ENCODE assay signal across 8 cellular contexts in the genomic region with DNA sequence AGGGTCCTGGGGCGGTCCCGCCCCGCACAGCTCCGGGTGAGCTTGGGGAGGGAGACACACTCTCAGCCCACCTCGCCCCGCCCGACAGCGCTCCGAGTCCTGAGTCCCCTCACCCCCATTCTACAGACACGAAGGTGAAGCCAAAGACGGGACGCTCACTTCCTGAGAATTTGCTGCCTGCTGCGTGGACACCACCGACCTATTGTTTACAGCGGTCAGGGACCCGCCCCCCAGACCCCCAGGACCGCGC. TPM values are rescaled to one million over a fixed set of nuclear protein-coding genes. Genes with fewer than 3 reads are reported as not detected.
DNase-seq lines count a peak whose midpoint lies in the region; ATAC-seq and TF ChIP-seq lines count a peak whose summit lies in the region.

No MANE protein-coding gene starts in this region.

- H3K4me3 ChIP-seq in SK-N-SH (ENCODE audit: low read depth in 2 of 2, low read length in 1 of 2), result peak overlapping the region; percentile 91 to 92
- H3K4me3 ChIP-seq in fibroblast of mammary gland (ENCODE audit: control insufficient read depth, low read depth, low read length), result peak overlapping the region; percentile 82
- peak overlapping the region; percentile 82 to 83 for H3K4me3 ChIP-seq in prostate gland

- peaks cover 33% of the 10 kb centered on the region for H3K4me1 Mint-ChIP-seq in activated CD4-positive, alpha-beta T cell treated with anti-CD3 and anti-CD28 coated beads, Interleukin-2, amount 10 ng/mL, durations not matched to agents 7 days and 5 days

- peaks cover 43% of the 10 kb centered on the region for H3K9me3 Mint-ChIP-seq in activated CD4-positive, alpha-beta T cell treated with anti-CD3 and anti-CD28 coated beads, Interleukin-2, amount 10 ng/mL, durations not matched to agents 7 days and 5 days

- TF ChIP-seq EP300 in SK-N-SH (IDR thresholded peaks at IDR 0.05; ENCODE audit: borderline replicate concordance in 1 of 2, low read depth in 1 of 2, low read length in 1 of 2), result no peak

- no peak for DNase-seq in activated CD4-positive, alpha-beta T cell treated with anti-CD3 and anti-CD28 coated beads, Interleukin-2, amount 10 ng/mL, durations not matched to agents 7 days and 5 days
- no peak for DNase-seq in activated CD4-positive, alpha-beta T cell treated with anti-CD3 and anti-CD28 coated beads for 1 hour
- no peak for DNase-seq in SK-N-SH
- no peak for DNase-seq in fibroblast of mammary gland (ENCODE audit: low read depth)
- no peak for DNase-seq in prostate gland (ENCODE audit: low spot score)
- no peak for DNase-seq in cerebellum (ENCODE audit: low spot score)
- DNase-seq in foreskin keratinocyte, result no peak

- H3K27ac Mint-ChIP-seq in activated CD4-positive, alpha-beta T cell treated with anti-CD3 and anti-CD28 coated beads, Interleukin-2, amount 10 ng/mL, durations not matched to agents 7 days and 5 days, result peak overlapping the region; percentile 97

- intact Hi-C loops in prostate gland (cut with DNase I), result loop anchor here (10.0 kb wide), 1 partner anchor 338 kb away; the partner anchor contains the start of genes ATP5ME and MYL5

- H3K36me3 ChIP-seq in SK-N-SH (replicated peaks in 1 of 2; ENCODE audit: control insufficient read depth in 1 of 2, insufficient read depth in 2 of 2, low read length in 1 of 2) (peaks cover under 1 to 32% of the 10 kb centered on the region in 2 experiments), prostate gland (no peaks in the 10 kb centered on the region)

- peaks cover 52% of the 10 kb centered on the region for H3K36me3 Mint-ChIP-seq in activated CD4-positive, alpha-beta T cell treated with anti-CD3 and anti-CD28 coated beads, Interleukin-2, amount 10 ng/mL, durations not matched to agents 7 days and 5 days (ENCODE audit: low read depth)

- CTCF ChIA-PET in activated CD4-positive, alpha-beta T cell treated with anti-CD3 and anti-CD28 coated beads, Interleukin-2, amount 10 ng/mL, durations not matched to agents 7 days and 5 days (lab: Charles Lee), result no interaction called here
- CTCF ChIA-PET in SK-N-SH (lab: Yijun Ruan, JAX), result no interaction called here

- ATAC-seq in foreskin keratinocyte (no peak), GM19463 (IDR thresholded peaks at IDR 0.05; ENCODE audit: unreplicated experiment) (no peak)

- H4K20me1 ChIP-seq in SK-N-SH (ENCODE audit: insufficient read depth), result no peaks in the 10 kb centered on the region

- H3K9me2 ChIP-seq in SK-N-SH, result no peaks in the 10 kb centered on the region

- H3K27me3 ChIP-seq in SK-N-SH (ENCODE audit: insufficient read depth) (no peaks in the 10 kb centered on the region), prostate gland (replicated peaks; ENCODE audit: insufficient read depth) (no peaks in the 10 kb centered on the region), foreskin keratinocyte (no peaks in the 10 kb centered on the region)

- H3K79me2 ChIP-seq in SK-N-SH (ENCODE audit: insufficient read depth), result peaks cover 37% of the 10 kb centered on the region

- no peaks in the 10 kb centered on the region for H3K27me3 Mint-ChIP-seq in activated CD4-positive, alpha-beta T cell treated with anti-CD3 and anti-CD28 coated beads, Interleukin-2, amount 10 ng/mL, durations not matched to agents 7 days and 5 days

- TF ChIP-seq POLR2A in prostate gland (IDR thresholded peaks at IDR 0.05), result no peak

- peak overlapping the region; percentile 92 for H3K4me3 Mint-ChIP-seq in activated CD4-positive, alpha-beta T cell treated with anti-CD3 and anti-CD28 coated beads, Interleukin-2, amount 10 ng/mL, durations not matched to agents 7 days and 5 days

- H3K27ac ChIP-seq in SK-N-SH (ENCODE audit: low read depth in 2 of 2, low read length in 1 of 2) (peak overlapping the region; percentile 77 to 88), prostate gland (peak overlapping the region; percentile 89 to 91), foreskin keratinocyte (no peak overlapping the region)

- 12% methylated on average over 6 of the region's 18 CpGs for WGBS in SK-N-SH (ENCODE audit: low lambda C conversion rate)
- WGBS in prostate gland, result 2% methylated on average over 9 of the region's 18 CpGs

- H3K4me2 ChIP-seq in SK-N-SH, result peak overlapping the region; percentile 87

- TF ChIP-seq CTCF in SK-N-SH (IDR thresholded peaks at IDR 0.05), result no peak
- no peak for TF ChIP-seq CTCF in fibroblast of mammary gland (conservative IDR thresholded peaks at IDR 0.05; ENCODE audit: control insufficient read depth, insufficient read depth, low read depth, low read length)
- no peak for TF ChIP-seq CTCF in prostate gland (IDR thresholded peaks at IDR 0.05)
- TF ChIP-seq CTCF in foreskin keratinocyte (conservative IDR thresholded peaks at IDR 0.05), result no peak

- TF ChIP-seq RAD21 in SK-N-SH (IDR thresholded peaks at IDR 0.05; ENCODE audit: low read length), result no peak

- H3K9ac ChIP-seq in SK-N-SH, result peak overlapping the region; percentile 71

- H3K9me3 ChIP-seq in SK-N-SH (no peaks in the 10 kb centered on the region), prostate gland (no peaks in the 10 kb centered on the region)

- peak overlapping the region; percentile 96 for H2AFZ ChIP-seq in SK-N-SH (ENCODE audit: low read depth)

- POLR2A ChIA-PET in activated CD4-positive, alpha-beta T cell treated with anti-CD3 and anti-CD28 coated beads, Interleukin-2, amount 10 ng/mL, durations not matched to agents 7 days and 5 days (lab: Charles Lee), result no interaction called here
- POLR2A ChIA-PET in SK-N-SH (lab: Yijun Ruan, JAX), result no interaction called here

- H3K4me1 ChIP-seq in SK-N-SH (ENCODE audit: control insufficient read depth in 1 of 2, insufficient read depth in 2 of 2, low read depth in 1 of 2, low read length in 1 of 2) (peaks cover 0 to 19% of the 10 kb centered on the region in 2 experiments; a peak in 1 of 4 replicates), prostate gland (replicated peaks) (no peaks in the 10 kb centered on the region), foreskin keratinocyte (no peaks in the 10 kb centered on the region)

- H3F3A ChIP-seq in SK-N-SH (replicated peaks; ENCODE audit: insufficient read depth), result no peaks in the 10 kb centered on the region

TF ChIP-seq in SK-N-SH, 30 proteins besides CTCF, POLR2A, EP300 and RAD21:
- TF ChIP-seq RXRA (IDR thresholded peaks at IDR 0.05; ENCODE audit: borderline replicate concordance, low read depth) (no peak), CHD2 (IDR thresholded peaks at IDR 0.05; ENCODE audit: low read length, partially characterized antibody) (no peak), YY1 (IDR thresholded peaks at IDR 0.05; ENCODE audit: low read depth) (no peak), TEAD4 (IDR thresholded peaks at IDR 0.05; ENCODE audit: borderline replicate concordance, insufficient read depth) (no peak), FOXJ3 (CRISPR knock-in tag; IDR thresholded peaks at IDR 0.05) (no peak), FOXM1 (IDR thresholded peaks at IDR 0.05; ENCODE audit: low read depth) (no peak), JUND (IDR thresholded peaks at IDR 0.05) (no peak), IRF3 (IDR thresholded peaks at IDR 0.05; ENCODE audit: low read depth, low read length) (no peak), TAF1 (IDR thresholded peaks at IDR 0.05; ENCODE audit: borderline replicate concordance, low read depth, low read length) (no peak)

RNA-seq across cellular contexts. Expression of gene ZNF141, which starts 0.8 kb away (rescaled TPM):
- 10 to 100 TPM; 25.9 to 30.8 TPM for total RNA-seq in activated CD4-positive, alpha-beta T cell treated with anti-CD3 and anti-CD28 coated beads, Interleukin-2, amount 10 ng/mL, durations not matched to agents 7 days and 5 days
- 1.6 and 2.4 TPM in 2 replicates for polyA plus RNA-seq in SK-N-SH (2012; rRNA removed)
- 1.3 and 1.6 TPM in 2 replicates for polyA plus RNA-seq in SK-N-SH (2012; cell fraction: cytosol; rRNA removed)
- 5.2 and 13.6 TPM in 2 replicates for polyA plus RNA-seq in SK-N-SH (2012; cell fraction: nucleus; rRNA removed)
- total RNA-seq in prostate gland, result 10 to 100 TPM; 17.2 to 32.2 TPM
- total RNA-seq in cerebellum, result 61.7 TPM
- 6.3 and 7.2 TPM in 2 replicates for total RNA-seq in foreskin keratinocyte
- polyA plus RNA-seq in foreskin keratinocyte, result 0.86 and 1.1 TPM in 2 replicates

RNA-seq across cellular contexts. Expression of gene ZNF732, which starts 31.5 kb away (rescaled TPM):
- total RNA-seq in activated CD4-positive, alpha-beta T cell treated with anti-CD3 and anti-CD28 coated beads, Interleukin-2, amount 10 ng/mL, durations not matched to agents 7 days and 5 days, result not detected
- polyA plus RNA-seq in SK-N-SH (2012; rRNA removed) (0.05 TPM in 2 replicates), foreskin keratinocyte (0.34 and 0.58 TPM in 2 replicates)
- 0.07 and 0.08 TPM in 2 replicates for polyA plus RNA-seq in SK-N-SH (2012; cell fraction: cytosol; rRNA removed)
- 0.13 and 0.15 TPM in 2 replicates for polyA plus RNA-seq in SK-N-SH (2012; cell fraction: nucleus; rRNA removed)
- total RNA-seq in prostate gland (1 to 10 TPM in 1 of 2 donors, under 1 TPM in 1; 0.14 to 2.3 TPM), cerebellum (2.4 TPM), foreskin keratinocyte (5.6 and 5.8 TPM in 2 replicates)
